ENCODE assay signal across 16 cellular contexts in the genomic region with DNA sequence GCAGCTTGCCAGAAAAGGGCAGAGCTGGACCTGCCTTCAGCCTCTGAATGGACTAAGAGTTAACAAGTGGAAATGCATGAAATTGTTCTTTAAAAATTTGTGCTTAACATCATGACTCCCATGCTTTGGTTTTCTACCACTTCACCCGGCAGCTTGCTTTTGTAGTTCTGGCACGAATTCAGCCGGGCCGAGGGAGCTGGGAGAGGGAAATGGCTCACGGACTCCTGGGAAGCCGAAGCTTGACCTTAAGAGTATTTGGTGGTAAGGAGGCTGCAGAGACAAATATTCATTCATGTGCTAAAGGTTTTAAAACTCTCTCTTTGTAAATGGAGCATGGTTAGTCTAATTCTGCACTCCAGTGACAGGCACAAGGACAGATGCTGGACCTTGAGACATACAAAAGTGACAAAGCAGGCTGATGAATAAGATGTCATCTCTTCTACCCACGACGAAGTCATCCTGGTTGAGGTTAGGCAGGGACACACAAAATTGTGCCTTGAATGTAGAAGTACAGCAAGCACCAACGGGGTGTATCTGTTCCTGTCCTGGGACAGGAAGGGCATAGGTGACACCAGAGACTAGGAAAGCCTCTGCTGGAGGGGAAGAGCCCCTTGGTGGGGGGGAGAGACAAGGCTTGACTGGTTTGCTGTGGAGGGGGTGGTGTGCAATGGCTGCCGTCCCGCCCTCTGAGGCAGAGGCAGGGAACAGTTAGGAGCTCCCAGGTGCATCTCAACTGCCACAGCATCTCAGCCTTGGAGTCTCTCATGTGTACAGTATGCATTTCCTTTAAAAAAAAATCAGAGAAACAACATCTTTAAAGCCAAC. TPM values are rescaled to one million over a fixed set of nuclear protein-coding genes. Genes with fewer than 3 reads are reported as not detected.
DNase-seq lines count a peak whose midpoint lies in the region; ATAC-seq, FAIRE-seq and TF ChIP-seq lines count a peak whose summit lies in the region.
"Had no signal": no experiment of that assay in that cellular context is flagged by ENCODE, and none has a peak within 500 bp of the region (broad histone marks: within the 10 kb centered on the region; RNA-seq: fewer than 3 reads in every experiment).

No MANE protein-coding gene starts in this region.

- TF ChIP-seq CTCF in mammary epithelial cell (conservative IDR thresholded peaks at IDR 0.05 in 1 of 2, IDR thresholded peaks at IDR 0.05 in 1 of 2; ENCODE audit: extremely low read depth in 1 of 2, insufficient read depth in 1 of 2, low read depth in 1 of 2, low read length in 2 of 2) (no peak), MCF 10A (IDR thresholded peaks at IDR 0.05; ENCODE audit: unreplicated experiment) (no peak), NB4 (IDR thresholded peaks at IDR 0.05; ENCODE audit: low read depth, low read length) (no peak), thyroid gland (IDR thresholded peaks at IDR 0.05) (no peak)

- no TSS peak for BruUV-seq in mammary epithelial cell (replicated peaks; lab: Mats Ljungman, UMichigan)
- no TSS peak for BruUV-seq in MCF 10A (replicated peaks; lab: Mats Ljungman, UMichigan)

- H3K9ac ChIP-seq in mammary epithelial cell (ENCODE audit: insufficient read depth, low read length): no peak overlapping the region

- POLR2A ChIA-PET in MCF 10A (lab: Yijun Ruan, JAX): interaction anchor here (0.7 kb wide), 1 partner anchor 10 kb away, joined by 5 read pairs; no protein-coding TSS in a partner anchor

- H3K27ac ChIP-seq in mammary epithelial cell (ENCODE audit: insufficient read depth, low read depth, low read length) (no peak overlapping the region), thyroid gland (no peak overlapping the region), small intestine (ENCODE audit: low read depth in 1 of 2, low read length in 1 of 2) (no peak overlapping the region)
- H3K27ac ChIP-seq: body of pancreas, esophagus muscularis mucosa, hepatocyte, stomach had no signal

- no peak overlapping the region for H3K27ac Mint-ChIP-seq in MCF 10A (ENCODE audit: low read depth, unreplicated experiment)
- H3K27ac Mint-ChIP-seq in central memory CD8-positive, alpha-beta T cell (ENCODE audit: low read depth): peak overlapping the region; percentile 49

- H3K27me3 ChIP-seq in mammary epithelial cell (ENCODE audit: insufficient read depth, low read length) (no peaks in the 10 kb centered on the region), thyroid gland (no peaks in the 10 kb centered on the region), small intestine (ENCODE audit: control insufficient read depth in 2 of 2, insufficient read depth in 2 of 2, low read length in 2 of 2) (no peaks in the 10 kb centered on the region)
- H3K27me3 ChIP-seq: body of pancreas, esophagus muscularis mucosa, hepatocyte, stomach had no signal

- H3K4me2 ChIP-seq in mammary epithelial cell (ENCODE audit: insufficient read depth, low read depth, low read length): no peak overlapping the region
- H3K4me2 ChIP-seq: hepatocyte had no signal

- in situ Hi-C loops in mammary epithelial cell (cut with MboI; ENCODE audit: low sequenced_read_pairs in 2 of 2): no loop called here

- TF ChIP-seq POLR2A in NB4 (IDR thresholded peaks at IDR 0.05; ENCODE audit: extremely low read depth, insufficient read length) (no peak), thyroid gland (IDR thresholded peaks at IDR 0.05) (no peak)

- no peaks in the 10 kb centered on the region for H4K20me1 ChIP-seq in mammary epithelial cell (ENCODE audit: insufficient read depth, low read length)

- H3K9me3 ChIP-seq in mammary epithelial cell (replicated peaks; ENCODE audit: insufficient read depth, low read length) (no peaks in the 10 kb centered on the region), thyroid gland (no peaks in the 10 kb centered on the region), small intestine (ENCODE audit: control insufficient read depth, low read depth) (no peaks in the 10 kb centered on the region)
- H3K9me3 ChIP-seq: body of pancreas, esophagus muscularis mucosa, stomach had no signal

- no peaks in the 10 kb centered on the region for H3K4me1 Mint-ChIP-seq in MCF 10A (ENCODE audit: insufficient read depth, unreplicated experiment)
- peaks cover 5% of the 10 kb centered on the region for H3K4me1 Mint-ChIP-seq in central memory CD8-positive, alpha-beta T cell

- dilution Hi-C loops in mammary epithelial cell (cut with HindIII; ENCODE audit: low sequenced_read_pairs): no loop called here

- H3K4me3 ChIP-seq in mammary epithelial cell (replicated peaks in 1 of 3; ENCODE audit: insufficient read depth in 1 of 3, low read depth in 2 of 3, low read length in 3 of 3): no peak overlapping the region
- H3K4me3 ChIP-seq in NB4 (ENCODE audit: low read depth, low read length): no peak overlapping the region
- no peak overlapping the region for H3K4me3 ChIP-seq in thyroid gland (replicated peaks in 1 of 3)
- no peak overlapping the region for H3K4me3 ChIP-seq in small intestine (ENCODE audit: low read depth in 1 of 2, low read length in 2 of 2)
- H3K4me3 ChIP-seq: body of pancreas, esophagus muscularis mucosa, hepatocyte, stomach had no signal

- H3K27me3 Mint-ChIP-seq in MCF 10A (ENCODE audit: insufficient read depth, unreplicated experiment): no peaks in the 10 kb centered on the region
- no peaks in the 10 kb centered on the region for H3K27me3 Mint-ChIP-seq in central memory CD8-positive, alpha-beta T cell

- ATAC-seq in central memory CD8-positive, alpha-beta T cell (replicated peaks; ENCODE audit: extremely low read depth, poor library complexity, severe bottlenecking): no peak
- ATAC-seq in HG02970 (IDR thresholded peaks at IDR 0.05; ENCODE audit: low FRiP score, unreplicated experiment): no peak
- ATAC-seq: body of pancreas had no signal

- H3K79me2 ChIP-seq in mammary epithelial cell (ENCODE audit: insufficient read depth, low read length): no peaks in the 10 kb centered on the region
- H3K79me2 ChIP-seq: hepatocyte had no signal

- H3K4me3 Mint-ChIP-seq in MCF 10A (ENCODE audit: unreplicated experiment): no peak overlapping the region
- H3K4me3 Mint-ChIP-seq in central memory CD8-positive, alpha-beta T cell: no peak overlapping the region

- no peaks in the 10 kb centered on the region for H3K36me3 ChIP-seq in mammary epithelial cell (ENCODE audit: insufficient read depth, low read length)
- no peaks in the 10 kb centered on the region for H3K36me3 ChIP-seq in thyroid gland
- no peaks in the 10 kb centered on the region for H3K36me3 ChIP-seq in small intestine (ENCODE audit: control insufficient read depth in 2 of 2, insufficient read depth in 2 of 2, low read length in 2 of 2)
- H3K36me3 ChIP-seq: esophagus muscularis mucosa had no signal

- no peak for FAIRE-seq in small intestine (lab: Jason Lieb, UNC)

- peak overlapping the region; percentile 26 for H2AFZ ChIP-seq in mammary epithelial cell (ENCODE audit: low read depth, low read length)
- H2AFZ ChIP-seq: hepatocyte had no signal

- no peaks in the 10 kb centered on the region for H3K36me3 Mint-ChIP-seq in MCF 10A (ENCODE audit: insufficient read depth, unreplicated experiment)
- no peaks in the 10 kb centered on the region for H3K36me3 Mint-ChIP-seq in central memory CD8-positive, alpha-beta T cell (ENCODE audit: insufficient read depth)

- H3K4me1 ChIP-seq in mammary epithelial cell (ENCODE audit: insufficient read depth, low read length) (peaks cover 16% of the 10 kb centered on the region), thyroid gland (peaks cover 0 to 3% of the 10 kb centered on the region in 2 donors), small intestine (ENCODE audit: control insufficient read depth in 2 of 2, insufficient read depth in 1 of 2, low read depth in 1 of 2, low read length in 1 of 2) (no peaks in the 10 kb centered on the region)
- H3K4me1 ChIP-seq: body of pancreas, esophagus muscularis mucosa, stomach had no signal

- no peaks in the 10 kb centered on the region for H3K9me3 Mint-ChIP-seq in MCF 10A (ENCODE audit: unreplicated experiment)
- H3K9me3 Mint-ChIP-seq in central memory CD8-positive, alpha-beta T cell: no peaks in the 10 kb centered on the region

- WGBS in mammary epithelial cell (ENCODE audit: low coverage, missing lambda C conversion rate): 20% methylated on average over 8 of the region's 11 CpGs
- WGBS in thyroid gland, 2 donors: 48 to 53% methylated on average over 11 of the region's 11 CpGs
- WGBS in small intestine, 3 donors: 79 to 85% (median 79%) methylated on average over 11 of the region's 11 CpGs

- DNase-seq in mammary epithelial cell: no peak
- no peak for DNase-seq in MCF 10A (ENCODE audit: unreplicated experiment)
- peak; percentile 39 for DNase-seq in NB4 (ENCODE audit: low read depth)
- no peak for DNase-seq in central memory CD8-positive, alpha-beta T cell (ENCODE audit: low spot score in 2 of 2)
- DNase-seq in thyroid gland: peak; percentile 54 to 71
- DNase-seq in small intestine: no peak
- DNase-seq in HK-2 (ENCODE audit: unreplicated experiment): no peak
- DNase-seq: body of pancreas, midbrain, NCI-H2081 treated with DMSO at 0.1 percent for 48 hours, NCI-H774, stomach had no signal

- intact Hi-C loops in mammary epithelial cell (cut with micrococcal nuclease) (no loop called here), MCF 10A (cut with micrococcal nuclease) (no loop called here), thyroid gland (cut with DNase I) (no loop called here)

- CTCF ChIA-PET in mammary epithelial cell (lab: Charles Lee; ENCODE audit: low non-redundant PET): no interaction called here
- CTCF ChIA-PET in MCF 10A (lab: Yijun Ruan, JAX): interaction anchor here (0.6 kb wide), 1 partner anchor 48 kb away, joined by 3 read pairs; no protein-coding TSS in a partner anchor

RNA-seq across cellular contexts. Expression of gene GFI1, which starts 17.4 kb away (rescaled TPM):
- total RNA-seq in mammary epithelial cell (under 1 TPM; under 0.01 to 0.54 TPM), MCF 10A (2022) (0.27 TPM in 1 of 2 replicates, not detected in the other), thyroid gland (1 to 10 TPM in 1 of 4 donors, under 1 TPM in 3; 0.27 to 1.8 (median 0.47) TPM)
- polyA plus RNA-seq in mammary epithelial cell (0.43 TPM), small intestine (1 to 10 TPM; 2.5 to 3.0 (median 2.7) TPM)
- 0.62 TPM for polyA minus RNA-seq in mammary epithelial cell
- total RNA-seq: dermis microvascular lymphatic vessel endothelial cell had no signal
- polyA plus RNA-seq: hepatocyte had no signal

Comparison
In these comparisons a context has a peak if more than half of its experiments do, and no peak if none do; other contexts are left out.
1. DNase-seq: peak in NB4 (single experiment) and thyroid gland (2 of 2); none in mammary epithelial cell (single experiment), MCF 10A (single experiment), central memory CD8-positive, alpha-beta T cell (0 of 2), small intestine (single experiment) and HK-2 (single experiment).